8 cellular contexts compared by ENCODE assay signal in genomic region chr12:62603061-62603810, GRCh38.
DNase-seq lines count a peak whose midpoint lies in the region; ATAC-seq and TF ChIP-seq lines count a peak whose summit lies in the region.

No MANE protein-coding gene starts in this region.

- DNase-seq in AML-193 (lab: John Stamatoyannopoulos, UW) (peak; percentile 62 to 78), NCI-H345 (lab: John Stamatoyannopoulos, UW) (peak; percentile 81), coronary artery (ENCODE audit: low spot score) (peak; percentile 91), left lung (peak; percentile 91 to 96)
- peak; percentile 83 for DNase-seq in activated CD4-positive, alpha-beta T cell treated with anti-CD3 and anti-CD28 coated beads for 48 hours
- peak; percentile 62 for DNase-seq in stimulated activated CD4-positive, alpha-beta T cell treated with anti-CD3 and anti-CD28 coated beads, Interleukin-2, amount 100 ng/mL, for 4 hours (ENCODE audit: low read depth)

- H3K4me1 ChIP-seq in left lung = peaks cover 11 to 38% of the 10 kb centered on the region in 2 donors

- intact Hi-C loops in left lung (cut with DNase I) = no loop called here

- TF ChIP-seq CTCF in coronary artery (IDR thresholded peaks at IDR 0.05) (peak; percentile 66), left lung (IDR thresholded peaks at IDR 0.05) (peak; percentile 30 to 74)

- H3K27ac ChIP-seq in coronary artery (peak overlapping the region; percentile 98 to 99), left lung (peak overlapping the region; percentile 99 to 100)

- H3K36me3 ChIP-seq in left lung = no peaks in the 10 kb centered on the region

- ATAC-seq in GM18909 (IDR thresholded peaks at IDR 0.05; ENCODE audit: poor library complexity, unreplicated experiment) (peak; percentile 72), HG03159 (IDR thresholded peaks at IDR 0.05; ENCODE audit: unreplicated experiment) (peak; percentile 70), left lung (peak; percentile 91)

- H3K4me3 ChIP-seq in coronary artery (peak overlapping the region; percentile 88), left lung (peak overlapping the region; percentile 55 to 76)

- H3K27me3 ChIP-seq in left lung = no peaks in the 10 kb centered on the region

- H3K9me3 ChIP-seq in left lung = no peaks in the 10 kb centered on the region

Comparison
In these comparisons a context has a peak if more than half of its experiments do, and no peak if none do; other contexts are left out.
1. Peak in every context shown above with its lines: DNase-seq, ATAC-seq, H3K4me3 ChIP-seq and H3K27ac ChIP-seq.